Comparison of ENCODE assay signal across 1 cellular context in genomic region chr2:78541451-78542267, GRCh38.
A peak's percentile ranks its signal among the peaks of the same experiment; 100 is the strongest.
TF ChIP-seq lines count a peak whose summit lies in the region.

No MANE protein-coding gene starts in this region.

TF ChIP-seq in HepG2, 621 proteins besides CTCF, POLR2A, EP300 and RAD21 (continued from another document and continues in another):
- TF ChIP-seq, protein P1, sequence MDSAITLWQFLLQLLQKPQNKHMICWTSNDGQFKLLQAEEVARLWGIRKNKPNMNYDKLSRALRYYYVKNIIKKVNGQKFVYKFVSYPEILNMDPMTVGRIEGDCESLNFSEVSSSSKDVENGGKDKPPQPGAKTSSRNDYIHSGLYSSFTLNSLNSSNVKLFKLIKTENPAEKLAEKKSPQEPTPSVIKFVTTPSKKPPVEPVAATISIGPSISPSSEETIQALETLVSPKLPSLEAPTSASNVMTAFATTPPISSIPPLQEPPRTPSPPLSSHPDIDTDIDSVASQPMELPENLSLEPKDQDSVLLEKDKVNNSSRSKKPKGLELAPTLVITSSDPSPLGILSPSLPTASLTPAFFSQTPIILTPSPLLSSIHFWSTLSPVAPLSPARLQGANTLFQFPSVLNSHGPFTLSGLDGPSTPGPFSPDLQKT (CRISPR knock-in tag; IDR thresholded peaks at IDR 0.05; ENCODE audit: borderline replicate concordance) = no peak
- TF ChIP-seq GZF1 (CRISPR knock-in tag; IDR thresholded peaks at IDR 0.05) (no peak; the same call in 1 of the 2 replicates), HNF4A (CRISPR knock-in tag; IDR thresholded peaks at IDR 0.05) (peak; percentile 46; the same call in 1 of the 2 replicates), MEIS1 (CRISPR knock-in tag; IDR thresholded peaks at IDR 0.05; ENCODE audit: borderline replicate concordance) (peak; percentile 69; the same call in 1 of the 2 replicates), ASH2L (IDR thresholded peaks at IDR 0.05; ENCODE audit: insufficient read length, low read depth, low read length) (peak; percentile 81), PLRG1 (conservative IDR thresholded peaks at IDR 0.05) (no peak), PPARG (CRISPR knock-in tag; conservative IDR thresholded peaks at IDR 0.05) (peak; percentile 23), ZNF282 (IDR thresholded peaks at IDR 0.05; ENCODE audit: partially characterized antibody) (no peak), ZSCAN5A (CRISPR knock-in tag; IDR thresholded peaks at IDR 0.05; ENCODE audit: borderline replicate concordance) (peak; percentile 98; the same call in 1 of the 2 replicates), NFRKB (IDR thresholded peaks at IDR 0.05) (peak; percentile 94), HHEX (CRISPR knock-in tag; IDR thresholded peaks at IDR 0.05) (peak; percentile 49; the same call in 1 of the 2 replicates), MTA3 (CRISPR knock-in tag; IDR thresholded peaks at IDR 0.05) (no peak), GPBP1L1 (CRISPR knock-in tag; IDR thresholded peaks at IDR 0.05) (no peak), SYNCRIP (IDR thresholded peaks at IDR 0.05; ENCODE audit: insufficient read depth, low read depth, low read length) (no peak), ERF (CRISPR knock-in tag; IDR thresholded peaks at IDR 0.05) (peak; percentile 95), ZNF83 (CRISPR knock-in tag; IDR thresholded peaks at IDR 0.05; ENCODE audit: borderline replicate concordance) (no peak), ZC3H4 (CRISPR knock-in tag; IDR thresholded peaks at IDR 0.05; ENCODE audit: borderline replicate concordance) (peak; percentile 63; the same call in 1 of the 2 replicates), CBFB (CRISPR knock-in tag; IDR thresholded peaks at IDR 0.05) (peak; percentile 49; the same call in 1 of the 2 replicates), ZBTB7B (CRISPR knock-in tag; IDR thresholded peaks at IDR 0.05) (peak; percentile 59; the same call in 1 of the 2 replicates), HES4 (CRISPR knock-in tag; IDR thresholded peaks at IDR 0.05; ENCODE audit: borderline replicate concordance) (no peak), ZNF790 (CRISPR knock-in tag; IDR thresholded peaks at IDR 0.05; ENCODE audit: borderline replicate concordance) (no peak), ESRRA (CRISPR knock-in tag; IDR thresholded peaks at IDR 0.05; ENCODE audit: low read depth) (peak; percentile 40; the same call in 1 of the 2 replicates), RELA (CRISPR knock-in tag; IDR thresholded peaks at IDR 0.05) (peak; percentile 34; the same call in 1 of the 2 replicates), KDM5A (IDR thresholded peaks at IDR 0.05; ENCODE audit: borderline replicate concordance, low read length) (peak; percentile 65; the same call in 1 of the 2 replicates), ZNF160 (CRISPR knock-in tag; IDR thresholded peaks at IDR 0.05) (no peak), SOX5 (CRISPR knock-in tag; IDR thresholded peaks at IDR 0.05; ENCODE audit: borderline replicate concordance) (no peak; the same call in 1 of the 2 replicates), ZHX2 (IDR thresholded peaks at IDR 0.05; ENCODE audit: low read depth) (peak; percentile 69; the same call in 1 of the 2 replicates), ZHX2 (CRISPR knock-in tag; IDR thresholded peaks at IDR 0.05; ENCODE audit: borderline replicate concordance) (peak; percentile 90; the same call in 1 of the 2 replicates), ZNF672 (CRISPR knock-in tag; IDR thresholded peaks at IDR 0.05) (no peak), FOXA1 (IDR thresholded peaks at IDR 0.05) (0 out of 2 replicates have a peak, but pooled peaks have one; percentile 35), FOXA1 (CRISPR knock-in tag; IDR thresholded peaks at IDR 0.05) (peak; percentile 92), ZNF10 (CRISPR knock-in tag; IDR thresholded peaks at IDR 0.05; ENCODE audit: borderline replicate concordance, low read depth) (no peak), NCOA5 (CRISPR knock-in tag; IDR thresholded peaks at IDR 0.05) (no peak), RBFOX2 (IDR thresholded peaks at IDR 0.05; ENCODE audit: low read depth, low read length) (peak; percentile 54), ZNF496 (CRISPR knock-in tag; IDR thresholded peaks at IDR 0.05; ENCODE audit: insufficient replicate concordance) (no peak), SOX6 (IDR thresholded peaks at IDR 0.05) (no peak), SOX6 (CRISPR knock-in tag; IDR thresholded peaks at IDR 0.05) (peak; percentile 76), ZNF224 (CRISPR knock-in tag; IDR thresholded peaks at IDR 0.05) (no peak), ZSCAN22 (CRISPR knock-in tag; IDR thresholded peaks at IDR 0.05) (no peak), ZNF780A (CRISPR knock-in tag; IDR thresholded peaks at IDR 0.05) (peak; percentile 72; the same call in 1 of the 2 replicates), ZNF564 (CRISPR knock-in tag; IDR thresholded peaks at IDR 0.05) (0 out of 2 replicates have a peak, but pooled peaks have one; percentile 50), PRDM4 (CRISPR knock-in tag; IDR thresholded peaks at IDR 0.05; ENCODE audit: borderline replicate concordance) (no peak), MAFG (CRISPR knock-in tag; IDR thresholded peaks at IDR 0.05) (peak; percentile 97)
- TF ChIP-seq, protein P2, sequence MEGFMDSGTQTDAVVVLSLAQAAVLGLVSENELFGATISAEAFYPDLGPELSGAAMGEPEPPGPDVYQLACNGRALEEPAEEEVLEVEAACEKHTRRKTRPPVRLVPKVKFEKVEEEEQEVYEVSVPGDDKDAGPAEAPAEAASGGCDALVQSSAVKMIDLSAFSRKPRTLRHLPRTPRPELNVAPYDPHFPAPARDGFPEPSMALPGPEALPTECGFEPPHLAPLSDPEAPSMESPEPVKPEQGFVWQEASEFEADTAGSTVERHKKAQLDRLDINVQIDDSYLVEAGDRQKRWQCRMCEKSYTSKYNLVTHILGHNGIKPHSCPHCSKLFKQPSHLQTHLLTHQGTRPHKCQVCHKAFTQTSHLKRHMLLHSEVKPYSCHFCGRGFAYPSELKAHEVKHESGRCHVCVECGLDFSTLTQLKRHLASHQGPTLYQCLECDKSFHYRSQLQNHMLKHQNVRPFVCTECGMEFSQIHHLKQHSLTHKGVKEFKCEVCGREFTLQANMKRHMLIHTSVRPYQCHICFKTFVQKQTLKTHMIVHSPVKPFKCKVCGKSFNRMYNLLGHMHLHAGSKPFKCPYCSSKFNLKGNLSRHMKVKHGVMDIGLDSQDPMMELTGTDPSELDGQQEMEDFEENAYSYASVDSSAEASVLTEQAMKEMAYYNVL (CRISPR knock-in tag; IDR thresholded peaks at IDR 0.05; ENCODE audit: borderline replicate concordance) = peak; percentile 55
- TF ChIP-seq, protein P3, sequence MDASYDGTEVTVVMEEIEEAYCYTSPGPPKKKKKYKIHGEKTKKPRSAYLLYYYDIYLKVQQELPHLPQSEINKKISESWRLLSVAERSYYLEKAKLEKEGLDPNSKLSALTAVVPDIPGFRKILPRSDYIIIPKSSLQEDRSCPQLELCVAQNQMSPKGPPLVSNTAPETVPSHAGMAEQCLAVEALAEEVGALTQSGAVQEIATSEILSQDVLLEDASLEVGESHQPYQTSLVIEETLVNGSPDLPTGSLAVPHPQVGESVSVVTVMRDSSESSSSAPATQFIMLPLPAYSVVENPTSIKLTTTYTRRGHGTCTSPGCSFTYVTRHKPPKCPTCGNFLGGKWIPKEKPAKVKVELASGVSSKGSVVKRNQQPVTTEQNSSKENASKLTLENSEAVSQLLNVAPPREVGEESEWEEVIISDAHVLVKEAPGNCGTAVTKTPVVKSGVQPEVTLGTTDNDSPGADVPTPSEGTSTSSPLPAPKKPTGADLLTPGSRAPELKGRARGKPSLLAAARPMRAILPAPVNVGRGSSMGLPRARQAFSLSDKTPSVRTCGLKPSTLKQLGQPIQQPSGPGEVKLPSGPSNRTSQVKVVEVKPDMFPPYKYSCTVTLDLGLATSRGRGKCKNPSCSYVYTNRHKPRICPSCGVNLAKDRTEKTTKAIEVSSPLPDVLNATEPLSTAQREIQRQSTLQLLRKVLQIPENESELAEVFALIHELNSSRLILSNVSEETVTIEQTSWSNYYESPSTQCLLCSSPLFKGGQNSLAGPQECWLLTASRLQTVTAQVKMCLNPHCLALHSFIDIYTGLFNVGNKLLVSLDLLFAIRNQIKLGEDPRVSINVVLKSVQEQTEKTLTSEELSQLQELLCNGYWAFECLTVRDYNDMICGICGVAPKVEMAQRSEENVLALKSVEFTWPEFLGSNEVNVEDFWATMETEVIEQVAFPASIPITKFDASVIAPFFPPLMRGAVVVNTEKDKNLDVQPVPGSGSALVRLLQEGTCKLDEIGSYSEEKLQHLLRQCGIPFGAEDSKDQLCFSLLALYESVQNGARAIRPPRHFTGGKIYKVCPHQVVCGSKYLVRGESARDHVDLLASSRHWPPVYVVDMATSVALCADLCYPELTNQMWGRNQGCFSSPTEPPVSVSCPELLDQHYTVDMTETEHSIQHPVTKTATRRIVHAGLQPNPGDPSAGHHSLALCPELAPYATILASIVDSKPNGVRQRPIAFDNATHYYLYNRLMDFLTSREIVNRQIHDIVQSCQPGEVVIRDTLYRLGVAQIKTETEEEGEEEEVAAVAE (CRISPR knock-in tag; IDR thresholded peaks at IDR 0.05; ENCODE audit: borderline replicate concordance) = 0 out of 2 replicates have a peak, but pooled peaks have one; percentile 44
